ENCODE assay signal across 8 cellular contexts in genomic region chrX:112071132-112071531, GRCh38. TPM values are rescaled to one million over a fixed set of nuclear protein-coding genes. Genes with fewer than 3 reads are reported as not detected.
"Had no signal": no experiment of that assay in that cellular context is flagged by ENCODE, and none has a peak within 500 bp of the region (broad histone marks: within the 10 kb centered on the region; RNA-seq: fewer than 3 reads in every experiment).

No MANE protein-coding gene starts in this region.

- ATAC-seq: GM12878 had no signal

- DNase-seq: GDM1, GF-D8 had no signal

- H3K4me3 ChIP-seq: GM12878 had no signal

- FAIRE-seq: G401.6, GM12878, GM12891, GM12892, GM18507, GM19239 had no signal

RNA-seq across cellular contexts. Expression of gene TRPC5, which starts 11.4 kb away (rescaled TPM):
- polyA plus RNA-seq: GM12878 had no signal

RNA-seq across cellular contexts. Expression of gene RTL4, which starts 11.7 kb away (rescaled TPM):
- polyA plus RNA-seq: GM12878 had no signal
